ENCODE assay signal across 25 cellular contexts in genomic region chrX:138638996-138639395, GRCh38.
"Had no signal": no experiment of that assay in that cellular context is flagged by ENCODE, and none has a peak within 500 bp of the region (broad histone marks: within the 10 kb centered on the region; RNA-seq: fewer than 3 reads in every experiment).

No MANE protein-coding gene starts in this region.

- H3K4me3 ChIP-seq: colonic mucosa, gastrocnemius medialis, left lung, prostate gland, right atrium auricular region, sigmoid colon, skin epidermis, stomach, thyroid gland had no signal

- H3K36me3 Mint-ChIP-seq: naive thymus-derived CD4-positive, alpha-beta T cell; stimulated activated effector memory CD8-positive, alpha-beta T cell treated with anti-CD3 and anti-CD28 coated beads, Interleukin-12 subunit alpha, Interleukin-12 subunit beta, amount 100 ng/mL, for 72 hours had no signal

- H3K27me3 Mint-ChIP-seq: dendritic cell treated with granulocyte-macrophage colony-stimulating factor and Interleukin-4, amounts not matched to agents 40 ng/mL and 50 ng/mL, for 4 days; naive thymus-derived CD4-positive, alpha-beta T cell had no signal

- H3K4me1 ChIP-seq: colonic mucosa, gastrocnemius medialis, left lung, prostate gland, right atrium auricular region, sigmoid colon, stomach, thyroid gland had no signal

- H3K4me1 Mint-ChIP-seq: endodermal cell; naive thymus-derived CD4-positive, alpha-beta T cell; nephron; stimulated activated effector memory CD8-positive, alpha-beta T cell treated with anti-CD3 and anti-CD28 coated beads, Interleukin-12 subunit alpha, Interleukin-12 subunit beta, amount 100 ng/mL, for 72 hours had no signal

- DNase-seq: colonic mucosa; effector CD8-positive, alpha-beta T cell; endodermal cell; foreskin fibroblast; gastrocnemius medialis; kidney; left lung; midbrain; naive thymus-derived CD4-positive, alpha-beta T cell; nucleus accumbens; sigmoid colon; stimulated activated CD4-positive, alpha-beta T cell treated with anti-CD3 and anti-CD28 coated beads, Interleukin-15, amount 100 ng/mL, for 24 hours; stimulated activated CD4-positive, alpha-beta T cell treated with anti-CD3 and anti-CD28 coated beads, Interleukin-4, amount 100 ng/mL, for 1 hour; stimulated activated naive CD4-positive, alpha-beta T cell treated with Interleukin-2 at 50 U/mL for 16 hours; stomach; thyroid gland; trophoblast cell had no signal

- H3K4me3 Mint-ChIP-seq: dendritic cell treated with granulocyte-macrophage colony-stimulating factor and Interleukin-4, amounts not matched to agents 40 ng/mL and 50 ng/mL, for 4 days; endodermal cell; naive thymus-derived CD4-positive, alpha-beta T cell; nephron; stimulated activated effector memory CD8-positive, alpha-beta T cell treated with anti-CD3 and anti-CD28 coated beads, Interleukin-12 subunit alpha, Interleukin-12 subunit beta, amount 100 ng/mL, for 72 hours had no signal

- H3K36me3 ChIP-seq: colonic mucosa, gastrocnemius medialis, left lung, prostate gland, right atrium auricular region, sigmoid colon, stomach, thyroid gland had no signal

- H3K27me3 ChIP-seq: colonic mucosa, gastrocnemius medialis, left lung, right atrium auricular region, sigmoid colon, stomach, thyroid gland had no signal

- H3K9me3 ChIP-seq: colonic mucosa, gastrocnemius medialis, left lung, prostate gland, right atrium auricular region, sigmoid colon, stomach, thyroid gland had no signal

- H3K27ac Mint-ChIP-seq: dendritic cell treated with granulocyte-macrophage colony-stimulating factor and Interleukin-4, amounts not matched to agents 40 ng/mL and 50 ng/mL, for 4 days; naive thymus-derived CD4-positive, alpha-beta T cell; nephron; stimulated activated effector memory CD8-positive, alpha-beta T cell treated with anti-CD3 and anti-CD28 coated beads, Interleukin-12 subunit alpha, Interleukin-12 subunit beta, amount 100 ng/mL, for 72 hours had no signal

- H3K9me3 Mint-ChIP-seq: dendritic cell treated with granulocyte-macrophage colony-stimulating factor and Interleukin-4, amounts not matched to agents 40 ng/mL and 50 ng/mL, for 4 days; endodermal cell; naive thymus-derived CD4-positive, alpha-beta T cell; stimulated activated effector memory CD8-positive, alpha-beta T cell treated with anti-CD3 and anti-CD28 coated beads, Interleukin-12 subunit alpha, Interleukin-12 subunit beta, amount 100 ng/mL, for 72 hours had no signal

- ATAC-seq: esophagus mucosa; gastrocnemius medialis; left lung; naive thymus-derived CD4-positive, alpha-beta T cell; stimulated activated effector memory CD8-positive, alpha-beta T cell treated with anti-CD3 and anti-CD28 coated beads, Interleukin-12 subunit alpha, Interleukin-12 subunit beta, amount 100 ng/mL, for 72 hours had no signal

- H3K27ac ChIP-seq: colonic mucosa, epithelial cell of prostate, gastrocnemius medialis, left lung, prostate gland, right atrium auricular region, sigmoid colon, skin epidermis, stomach, thyroid gland had no signal
